In genomic region chr2:196277002-196277401, GRCh38 we compare ENCODE assay signal across 8 cellular contexts.
A peak's percentile ranks its signal among the peaks of the same experiment; 100 is the strongest.
DNase-seq lines count a peak whose midpoint lies in the region; ATAC-seq, FAIRE-seq and TF ChIP-seq lines count a peak whose summit lies in the region.

No MANE protein-coding gene starts in this region.

- H3K9me2 ChIP-seq in PC-3 (replicated peaks; ENCODE audit: low read length): no peaks in the 10 kb centered on the region

- BruUV-seq in PC-3 (replicated peaks; lab: Mats Ljungman, UMichigan): no TSS peak

- POLR2A ChIA-PET in PC-3 (lab: Charles Lee; ENCODE audit: unreplicated experiment): interaction anchor here (0.6 kb wide), 2 partner anchors 14 to 44 kb away, joined by 3 read pairs; no protein-coding TSS in a partner anchor

- intact Hi-C loops in PC-3 (cut with micrococcal nuclease): loop anchor here (1.0 to 2.0 kb wide), 4 partner anchors 44 to 198 kb away; no protein-coding TSS in a partner anchor

- peak; percentile 87 for FAIRE-seq in GM18507 (lab: Jason Lieb, UNC)

- peak; percentile 86 for TF ChIP-seq CTCF in PC-3 (conservative IDR thresholded peaks at IDR 0.05; ENCODE audit: low read depth, low read length)

- no peaks in the 10 kb centered on the region for H3K9me3 ChIP-seq in PC-3 (ENCODE audit: low read length)
- no peaks in the 10 kb centered on the region for H3K9me3 ChIP-seq in effector memory CD4-positive, alpha-beta T cell (ENCODE audit: control insufficient read depth, low read length)

- no peaks in the 10 kb centered on the region for H3K79me2 ChIP-seq in PC-3 (ENCODE audit: low read length)

- in situ Hi-C loops in ACHN (cut with HindIII; ENCODE audit: low pct_ligation_motif_present, low pct_unique_long_range_greater_than_20kb, low sequenced_read_pairs): no loop called here

- H3F3A ChIP-seq in PC-3 (ENCODE audit: low read length, unreplicated experiment): no peaks in the 10 kb centered on the region

- H3K4me2 ChIP-seq in PC-3 (ENCODE audit: low read length): no peak overlapping the region

- H3K4me1 ChIP-seq in PC-3 (ENCODE audit: insufficient read depth, low read length): peaks cover 30% of the 10 kb centered on the region
- peaks cover 32% of the 10 kb centered on the region for H3K4me1 ChIP-seq in effector memory CD4-positive, alpha-beta T cell (ENCODE audit: control insufficient read depth, insufficient read depth, low read length, poor library complexity, severe bottlenecking)

- ATAC-seq in PC-3: no peak

- CTCF ChIA-PET in PC-3 (lab: Charles Lee): interaction anchor here (0.6 to 1.0 kb wide), 4 partner anchors 15 to 913 kb away, joined by 3 read pairs; no protein-coding TSS in a partner anchor

- no peaks in the 10 kb centered on the region for H3K27me3 ChIP-seq in PC-3 (ENCODE audit: low read length)
- no peaks in the 10 kb centered on the region for H3K27me3 ChIP-seq in effector memory CD4-positive, alpha-beta T cell (replicated peaks; ENCODE audit: control insufficient read depth, insufficient read depth, low read length, poor library complexity, severe bottlenecking)

- no peak overlapping the region for H3K9ac ChIP-seq in PC-3 (ENCODE audit: low read length)

- DNase-seq in ACHN: peak; percentile 25
- peak; percentile 38 for DNase-seq in GM18507 (ENCODE audit: extremely low spot score, insufficient read length, low read depth)
- DNase-seq in PC-3: peak; percentile 59
- DNase-seq in effector memory CD4-positive, alpha-beta T cell: no peak
- DNase-seq in pons (ENCODE audit: low spot score): peak; percentile 20
- DNase-seq in NCI-H1694 (lab: John Stamatoyannopoulos, UW): no peak
- DNase-seq in T1000 (lab: John Stamatoyannopoulos, UW): no peak
- no peak for DNase-seq in NCI-H2196 (lab: John Stamatoyannopoulos, UW; ENCODE audit: unreplicated experiment)

- H3K36me3 ChIP-seq in PC-3 (ENCODE audit: low read depth, low read length): no peaks in the 10 kb centered on the region
- no peaks in the 10 kb centered on the region for H3K36me3 ChIP-seq in effector memory CD4-positive, alpha-beta T cell (ENCODE audit: control insufficient read depth, insufficient read depth, low read length)

- H4K20me1 ChIP-seq in PC-3 (ENCODE audit: low read length): no peaks in the 10 kb centered on the region

- no peak overlapping the region; the same call in 1 of the 2 replicates for H3K27ac ChIP-seq in PC-3 (ENCODE audit: low read length)
- peak overlapping the region; percentile 46 for H3K27ac ChIP-seq in effector memory CD4-positive, alpha-beta T cell (ENCODE audit: insufficient read depth, low read length, poor library complexity, severe bottlenecking)

- no peak overlapping the region for H2AFZ ChIP-seq in PC-3 (ENCODE audit: low read length)

- H3K4me3 ChIP-seq in PC-3 (ENCODE audit: low read length): no peak overlapping the region
- H3K4me3 ChIP-seq in effector memory CD4-positive, alpha-beta T cell (ENCODE audit: insufficient read depth, low read depth, low read length, poor library complexity, severe bottlenecking): no peak overlapping the region

Comparison
In these comparisons a context has a peak if more than half of its experiments do, and no peak if none do; other contexts are left out.
1. DNase-seq: peak in ACHN (single experiment), GM18507 (single experiment), PC-3 (single experiment) and pons (single experiment); none in effector memory CD4-positive, alpha-beta T cell (0 of 3), NCI-H1694 (single experiment), T1000 (single experiment) and NCI-H2196 (single experiment).